In the genomic region with DNA sequence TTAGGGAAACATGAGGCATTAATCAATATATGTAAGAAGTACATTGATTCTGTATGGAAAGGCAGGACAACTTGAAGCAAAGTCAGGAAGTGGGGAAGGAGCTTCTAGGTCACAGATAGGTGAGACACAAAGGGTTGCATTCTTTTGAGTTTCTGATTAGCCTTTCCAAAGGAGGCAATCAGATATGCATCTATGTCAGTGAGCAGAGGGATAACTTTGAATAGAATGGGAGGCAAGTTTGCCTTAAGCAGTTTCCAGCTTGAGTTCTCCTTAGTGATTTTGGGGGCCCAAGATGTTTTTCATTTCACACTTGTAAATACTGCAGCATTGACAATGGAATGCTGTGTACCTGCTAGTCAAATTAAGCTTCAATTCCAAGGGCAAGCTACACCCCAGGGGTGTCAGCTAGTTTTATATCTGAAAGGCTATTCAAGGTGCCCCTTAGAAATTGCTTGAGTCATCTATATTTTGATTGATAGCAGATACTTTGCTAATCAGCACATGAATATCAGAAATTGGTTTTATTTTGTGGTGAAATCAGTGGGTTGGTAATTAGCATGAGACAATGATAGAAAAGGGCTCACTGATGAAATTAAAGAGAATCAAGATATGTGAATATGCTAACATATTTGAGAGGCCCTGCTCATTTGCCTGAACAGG, we compare ENCODE assay signal across 25 cellular contexts.
DNase-seq lines count a peak whose midpoint lies in the region; ATAC-seq, FAIRE-seq and TF ChIP-seq lines count a peak whose summit lies in the region.
"Had no signal": no experiment of that assay in that cellular context is flagged by ENCODE, and none has a peak within 500 bp of the region (broad histone marks: within the 10 kb centered on the region; RNA-seq: fewer than 3 reads in every experiment).

No MANE protein-coding gene starts in this region.

- H3K4ac ChIP-seq in IMR-90 (ENCODE audit: low read depth, low read length): no peak overlapping the region
- H3K4ac ChIP-seq in H1 (replicated peaks; ENCODE audit: insufficient read length, low read depth, low read length): no peak overlapping the region

- no peak overlapping the region for H3K4me3 Mint-ChIP-seq in progenitor cell of endocrine pancreas (ENCODE audit: low read depth)
- H3K4me3 Mint-ChIP-seq: CD14-positive monocyte; CD8-positive, alpha-beta memory T cell had no signal

- peaks cover 8% of the 10 kb centered on the region for H3K9me3 Mint-ChIP-seq in progenitor cell of endocrine pancreas (ENCODE audit: low read depth)

- ATAC-seq in IMR-90 (ENCODE audit: low read depth): no peak
- no peak for ATAC-seq in GM18873 (IDR thresholded peaks at IDR 0.05; ENCODE audit: low FRiP score, unreplicated experiment)
- ATAC-seq in HG03280 (IDR thresholded peaks at IDR 0.05; ENCODE audit: unreplicated experiment): no peak
- ATAC-seq: Panc1 had no signal

- no peaks in the 10 kb centered on the region for H3K79me1 ChIP-seq in IMR-90 (ENCODE audit: low read depth in 1 of 2, low read length in 2 of 2)
- no peaks in the 10 kb centered on the region for H3K79me1 ChIP-seq in H1 (ENCODE audit: low read depth, low read length)

- TF ChIP-seq RAD21 in IMR-90 (IDR thresholded peaks at IDR 0.05; ENCODE audit: low read length): no peak
- TF ChIP-seq RAD21 in H1 (IDR thresholded peaks at IDR 0.05 in 1 of 2, conservative IDR thresholded peaks at IDR 0.05 in 1 of 2; ENCODE audit: low read depth in 2 of 2, low read length in 2 of 2): no peak

- H3K36me3 ChIP-seq in IMR-90 (ENCODE audit: control insufficient read depth, insufficient read depth, low read length): no peaks in the 10 kb centered on the region
- H3K36me3 ChIP-seq in H1 (ENCODE audit: control insufficient read depth in 2 of 4, insufficient read depth in 4 of 4, low read length in 3 of 4): peaks cover 0 to 8% (median 0%) of the 10 kb centered on the region in 4 experiments; a peak in 1 of 8 replicates
- H3K36me3 ChIP-seq: BE2C, HAP-1 had no signal

- H3K4me3 ChIP-seq in IMR-90 (ENCODE audit: insufficient read depth, low read depth, low read length): no peak overlapping the region
- no peak overlapping the region for H3K4me3 ChIP-seq in H1 (ENCODE audit: extremely low read depth in 1 of 4, insufficient read depth in 2 of 4, low read depth in 3 of 4, low read length in 4 of 4)
- H3K4me3 ChIP-seq: GM23248, HAP-1 had no signal

- H3K9me3 ChIP-seq in IMR-90 (ENCODE audit: control insufficient read depth, insufficient read depth, low read length): peaks cover 6% of the 10 kb centered on the region; the same call in 1 of the 2 replicates
- peaks cover 8 to 15% of the 10 kb centered on the region in 2 experiments for H3K9me3 ChIP-seq in H1 (ENCODE audit: insufficient read depth in 2 of 2, low read depth in 1 of 2, low read length in 1 of 2)
- H3K9me3 ChIP-seq: BE2C had no signal

- CTCF ChIA-PET in IMR-90 (lab: Yijun Ruan, JAX): no interaction called here
- CTCF ChIA-PET in H1 (lab: Charles Lee; ENCODE audit: partially characterized antibody): interaction anchor here (1.2 to 1.3 kb wide), 2 partner anchors 37 to 61 kb away, joined by 3 to 6 read pairs; no protein-coding TSS in a partner anchor

- H4K5ac ChIP-seq in IMR-90 (ENCODE audit: low read depth, low read length): no peak overlapping the region
- H4K5ac ChIP-seq in H1 (ENCODE audit: insufficient read length, low read depth, low read length): no peak overlapping the region

- FAIRE-seq in H1 (lab: Jason Lieb, UNC): no peak
- FAIRE-seq: GM18507 had no signal

- BruUV-seq in IMR-90 (replicated peaks; lab: Mats Ljungman, UMichigan): no TSS peak

- no peak overlapping the region for H2BK12ac ChIP-seq in H1 (ENCODE audit: low read depth, low read length)

- peaks cover 2% of the 10 kb centered on the region; the same call in 1 of the 2 replicates for H3K27me3 ChIP-seq in IMR-90 (ENCODE audit: control insufficient read depth, insufficient read depth, low read length)
- H3K27me3 ChIP-seq in H1 (replicated peaks in 1 of 4; ENCODE audit: control insufficient read depth in 3 of 4, extremely low read depth in 1 of 4, insufficient read depth in 3 of 4, low read length in 3 of 4): no peaks in the 10 kb centered on the region
- H3K27me3 ChIP-seq: BE2C had no signal

- dilution Hi-C loops in IMR-90 (cut with HindIII; ENCODE audit: low sequenced_read_pairs, unreplicated experiment): no loop called here

- H3K27ac ChIP-seq in IMR-90 (ENCODE audit: insufficient read depth, low read length) (no peak overlapping the region), H1 (ENCODE audit: low read depth, low read length) (no peak overlapping the region)
- H3K27ac ChIP-seq: 22Rv1, GM23248, RWPE1 had no signal

- H3K4me1 ChIP-seq in IMR-90 (ENCODE audit: control insufficient read depth, insufficient read depth, low read length) (no peaks in the 10 kb centered on the region), H1 (replicated peaks in 1 of 4; ENCODE audit: control insufficient read depth in 3 of 4, insufficient read depth in 4 of 4, low read length in 3 of 4) (peaks cover 0 to 6% (median 4%) of the 10 kb centered on the region in 4 experiments; a peak in 3 of 7 replicates)

- H3K79me2 ChIP-seq in H1 (ENCODE audit: control insufficient read depth in 1 of 2, insufficient read depth in 2 of 2, low read length in 2 of 2): no peaks in the 10 kb centered on the region

- H4K8ac ChIP-seq in IMR-90 (ENCODE audit: low read depth in 2 of 2, low read length in 2 of 2) (no peak overlapping the region), H1 (ENCODE audit: extremely low read depth, insufficient read depth, low read length) (no peak overlapping the region)

- H3K23me2 ChIP-seq in H1 (ENCODE audit: low read depth, low read length): no peaks in the 10 kb centered on the region

- H3K23ac ChIP-seq in IMR-90 (ENCODE audit: low read depth, low read length) (no peak overlapping the region), H1 (ENCODE audit: insufficient read length) (no peak overlapping the region)

- no peak overlapping the region for H3K56ac ChIP-seq in IMR-90 (ENCODE audit: extremely low read depth, insufficient read depth, low read length)
- no peak overlapping the region for H3K56ac ChIP-seq in H1 (replicated peaks; ENCODE audit: insufficient read length, low read depth, low read length)

- no peaks in the 10 kb centered on the region for H3K9me1 ChIP-seq in IMR-90 (ENCODE audit: insufficient read depth, low read length)

- TF ChIP-seq POLR2A in IMR-90 (IDR thresholded peaks at IDR 0.05; ENCODE audit: low read depth, low read length) (no peak), H1 (IDR thresholded peaks at IDR 0.05; ENCODE audit: control extremely low read depth in 1 of 2, low read depth in 2 of 2, low read length in 2 of 2) (no peak)

- H3K9ac ChIP-seq in IMR-90 (ENCODE audit: low read depth, low read length) (no peak overlapping the region), H1 (replicated peaks in 1 of 4; ENCODE audit: extremely low read depth in 1 of 4, low read depth in 3 of 4, low read length in 3 of 4) (no peak overlapping the region)
- H3K9ac ChIP-seq: GM23248 had no signal

- H3K4me2 ChIP-seq in IMR-90 (ENCODE audit: low read depth, low read length): no peak overlapping the region
- H3K4me2 ChIP-seq in H1 (ENCODE audit: insufficient read depth in 1 of 2, low read depth in 2 of 2, low read length in 2 of 2): peak overlapping the region; percentile 24 to 29; a peak in 3 of 4 replicates

- in situ Hi-C loops in IMR-90 (cut with MboI; ENCODE audit: low sequenced_read_pairs): no loop called here

- POLR2A ChIA-PET in IMR-90 (lab: Charles Lee; ENCODE audit: unreplicated experiment) (no interaction called here), H1 (lab: Charles Lee; ENCODE audit: partially characterized antibody) (interaction anchor here (1.0 to 1.6 kb wide), 3 partner anchors 11 to 37 kb away, joined by 3 to 4 read pairs (median 3); no protein-coding TSS in a partner anchor)

- H3K14ac ChIP-seq in IMR-90 (replicated peaks; ENCODE audit: low read depth, low read length): no peak overlapping the region
- no peak overlapping the region for H3K14ac ChIP-seq in H1 (ENCODE audit: insufficient read length)

- H2BK5ac ChIP-seq in IMR-90 (ENCODE audit: low read depth, low read length, poor library complexity, severe bottlenecking) (no peak overlapping the region), H1 (ENCODE audit: low read depth, low read length) (peak overlapping the region; percentile 19; the same call in 1 of the 2 replicates)

- no peak overlapping the region for H2AFZ ChIP-seq in IMR-90 (replicated peaks; ENCODE audit: low read length, poor library complexity)
- H2AFZ ChIP-seq in H1 (ENCODE audit: low read length): no peak overlapping the region
- H2AFZ ChIP-seq: GM23248 had no signal

- no peaks in the 10 kb centered on the region for H4K20me1 ChIP-seq in IMR-90 (ENCODE audit: insufficient read depth, low read length)
- H4K20me1 ChIP-seq in H1 (replicated peaks in 1 of 2; ENCODE audit: control insufficient read depth in 1 of 2, insufficient read depth in 2 of 2, low read length in 2 of 2): no peaks in the 10 kb centered on the region

- peaks cover 3% of the 10 kb centered on the region for H3K36me3 Mint-ChIP-seq in progenitor cell of endocrine pancreas (ENCODE audit: insufficient read depth)

- no peak overlapping the region for H2BK120ac ChIP-seq in IMR-90 (ENCODE audit: low read depth, low read length)
- no peak overlapping the region for H2BK120ac ChIP-seq in H1 (replicated peaks; ENCODE audit: low read depth, low read length)

- no peak overlapping the region for H2AK9ac ChIP-seq in IMR-90 (replicated peaks; ENCODE audit: low read depth, low read length, poor library complexity)

- TF ChIP-seq CTCF in IMR-90 (conservative IDR thresholded peaks at IDR 0.05; ENCODE audit: low read depth, low read length) (no peak), H1 (IDR thresholded peaks at IDR 0.05; ENCODE audit: control extremely low read depth in 1 of 3, insufficient read depth in 1 of 3, low read depth in 1 of 3, low read length in 3 of 3) (no peak), progenitor cell of endocrine pancreas (IDR thresholded peaks at IDR 0.05; ENCODE audit: unreplicated experiment) (no peak)

- H2BK15ac ChIP-seq in IMR-90 (ENCODE audit: low read depth, low read length) (no peak overlapping the region), H1 (ENCODE audit: low read length) (no peak overlapping the region)

- intact Hi-C loops in IMR-90 (cut with micrococcal nuclease): no loop called here

- H2AK5ac ChIP-seq in IMR-90 (ENCODE audit: low read depth, low read length) (no peak overlapping the region), H1 (ENCODE audit: low read depth, low read length) (no peak overlapping the region)

- TF ChIP-seq EP300 in H1 (IDR thresholded peaks at IDR 0.05; ENCODE audit: borderline replicate concordance in 1 of 2, low read depth in 2 of 2, low read length in 2 of 2): no peak

- no peaks in the 10 kb centered on the region for H3K27me3 Mint-ChIP-seq in progenitor cell of endocrine pancreas
- H3K27me3 Mint-ChIP-seq: CD8-positive, alpha-beta memory T cell had no signal

- H2BK20ac ChIP-seq in IMR-90 (ENCODE audit: low read depth, low read length): no peak overlapping the region
- no peak overlapping the region for H2BK20ac ChIP-seq in H1 (ENCODE audit: low read length)

- H3K4me1 Mint-ChIP-seq in progenitor cell of endocrine pancreas (ENCODE audit: low read depth): peaks cover 6% of the 10 kb centered on the region
- H3K4me1 Mint-ChIP-seq: CD14-positive monocyte; CD8-positive, alpha-beta memory T cell had no signal

- peak; percentile 33 for DNase-seq in DMS79 (lab: John Stamatoyannopoulos, UW)
- DNase-seq in DMS79 treated with DMSO at 0.1 percent for 48 hours (lab: John Stamatoyannopoulos, UW): no peak
- DNase-seq in IMR-90: no peak
- no peak for DNase-seq in H1 (ENCODE audit: low read depth in 1 of 2, low spot score in 2 of 2)
- DNase-seq in progenitor cell of endocrine pancreas (ENCODE audit: low spot score, unreplicated experiment): no peak
- DNase-seq in NCI-H524 (lab: John Stamatoyannopoulos, UW): no peak
- DNase-seq: ACHN; BE2C; CD8-positive, alpha-beta memory T cell; GM23248; KBM-7; NCI-H1048; NCI-H1694; NCI-H2029 treated with DMSO at 0.1 percent for 48 hours; NCI-H446 treated with DMSO at 0.1 percent for 48 hours; NCI-H526 treated with DMSO at 0.1 percent for 48 hours; SHP77 had no signal

- H3K18ac ChIP-seq in IMR-90 (ENCODE audit: low read depth, low read length): no peak overlapping the region
- H3K18ac ChIP-seq in H1 (ENCODE audit: extremely low read depth, low read length): no peak overlapping the region

- H3K27ac Mint-ChIP-seq in progenitor cell of endocrine pancreas: peak overlapping the region; percentile 38

- H4K91ac ChIP-seq in IMR-90 (ENCODE audit: insufficient read depth, low read depth, low read length) (no peak overlapping the region), H1 (replicated peaks; ENCODE audit: insufficient read length, low read length) (no peak overlapping the region)
